ENCODE assay signal across 23 cellular contexts in the genomic region with DNA sequence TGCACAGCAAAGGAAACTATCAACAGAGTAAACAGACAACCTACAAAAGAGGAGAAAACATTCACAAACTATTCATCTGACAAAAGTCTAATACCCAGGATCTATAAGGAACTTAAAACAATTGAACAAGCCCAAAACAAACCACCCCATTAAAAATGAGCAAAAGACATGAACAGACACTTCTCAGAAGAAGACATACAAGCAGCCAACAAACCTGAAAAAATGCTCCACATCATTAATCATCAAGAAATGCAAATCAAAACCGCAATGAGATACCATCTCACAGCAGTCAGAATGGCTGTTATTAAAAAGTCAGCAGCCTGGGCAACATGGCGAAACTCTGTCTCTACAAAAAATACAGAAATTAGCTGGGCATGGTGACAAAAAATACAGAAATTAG.
"Had no signal": no experiment of that assay in that cellular context is flagged by ENCODE, and none has a peak within 500 bp of the region (broad histone marks: within the 10 kb centered on the region; RNA-seq: fewer than 3 reads in every experiment).

No MANE protein-coding gene starts in this region.

- H3K4me3 Mint-ChIP-seq: activated B cell treated with CpG ODN at 0.5 μM for 24 hours; activated naive CD4-positive, alpha-beta T cell treated with anti-CD3 and anti-CD28 coated beads, Interleukin-2, amount 10 ng/mL, durations not matched to agents 7 days and 5 days; activated naive CD8-positive, alpha-beta T cell; activated T-helper 17 cell treated with anti-CD3 and anti-CD28 coated beads, Interleukin-2, amount 50 U/mL, for 72 hours; T-helper 17 cell; T-helper 2 cell treated with Interferon-gamma antibody and Interleukin-4, amounts not matched to agents 5 μg/mL and 100 μg/mL, for 36 hours had no signal

- H3K4me1 Mint-ChIP-seq: activated B cell treated with CpG ODN at 0.5 μM for 24 hours; activated T-helper 17 cell treated with anti-CD3 and anti-CD28 coated beads, Interleukin-2, amount 50 U/mL, for 72 hours had no signal

- H3K27ac Mint-ChIP-seq: activated B cell treated with CpG ODN at 0.5 μM for 24 hours; activated naive CD4-positive, alpha-beta T cell treated with anti-CD3 and anti-CD28 coated beads, Interleukin-2, amount 10 ng/mL, durations not matched to agents 7 days and 5 days; activated naive CD8-positive, alpha-beta T cell; activated T-helper 17 cell treated with anti-CD3 and anti-CD28 coated beads, Interleukin-2, amount 50 U/mL, for 72 hours; T-helper 17 cell had no signal

- H3K9me3 Mint-ChIP-seq: activated B cell treated with CpG ODN at 0.5 μM for 24 hours; activated T-helper 17 cell treated with anti-CD3 and anti-CD28 coated beads, Interleukin-2, amount 50 U/mL, for 72 hours had no signal

- H3K27me3 Mint-ChIP-seq: activated B cell treated with CpG ODN at 0.5 μM for 24 hours; activated naive CD4-positive, alpha-beta T cell treated with anti-CD3 and anti-CD28 coated beads, Interleukin-2, amount 10 ng/mL, durations not matched to agents 7 days and 5 days; activated naive CD8-positive, alpha-beta T cell; activated T-helper 17 cell treated with anti-CD3 and anti-CD28 coated beads, Interleukin-2, amount 50 U/mL, for 72 hours; T-helper 17 cell had no signal

- DNase-seq: activated B cell treated with CpG ODN at 0.5 μM for 24 hours; activated CD4-positive, alpha-beta T cell treated with anti-CD3 and anti-CD28 coated beads for 48 hours; activated CD8-positive, alpha-beta memory T cell treated with anti-CD3 and anti-CD28 coated beads, Interleukin-2, amount 50 U/mL, for 48 hours; activated effector memory CD4-positive, alpha-beta T cell treated with anti-CD3 and anti-CD28 coated beads, Interleukin-2, amount 50 U/mL, for 16 hours; activated naive CD4-positive, alpha-beta T cell treated with anti-CD3 and anti-CD28 coated beads, Interleukin-2, amount 10 ng/mL, durations not matched to agents 7 days and 5 days; amniotic stem cell; anterior cingulate cortex; caudate nucleus; cortex of kidney; dermis blood vessel endothelial cell; effector CD4-positive, alpha-beta T cell; foreskin fibroblast; head of caudate nucleus; hippocampal formation; T-helper 1 cell; T-helper 17 cell; T1000; WERI-Rb-1 had no signal

- H3K27ac ChIP-seq: WERI-Rb-1 had no signal

- ATAC-seq: activated CD4-positive, CD25-positive, alpha-beta regulatory T cell treated with anti-CD3 and anti-CD28 coated beads, Interleukin-2, amount 50 U/mL, for 24 hours; activated T-helper 17 cell treated with anti-CD3 and anti-CD28 coated beads, Interleukin-2, amount 50 U/mL, for 72 hours; esophagus mucosa; T-helper 17 cell had no signal
